In genomic region chr7:98378210-98378819, GRCh38 we compare ENCODE assay signal across 22 cellular contexts. TPM values are rescaled to one million over a fixed set of nuclear protein-coding genes. Genes with fewer than 3 reads are reported as not detected.
A peak's percentile ranks its signal among the peaks of the same experiment; 100 is the strongest.
DNase-seq lines count a peak whose midpoint lies in the region; ATAC-seq, FAIRE-seq and TF ChIP-seq lines count a peak whose summit lies in the region.
"Had no signal": no experiment of that assay in that cellular context is flagged by ENCODE, and none has a peak within 500 bp of the region (broad histone marks: within the 10 kb centered on the region; RNA-seq: fewer than 3 reads in every experiment).

No MANE protein-coding gene starts in this region.

- peaks cover 17% of the 10 kb centered on the region for H3K79me2 ChIP-seq in HepG2 (ENCODE audit: insufficient read depth, low read length)

- 60% methylated on average over 8 of the region's 9 CpGs for WGBS in right lobe of liver (ENCODE audit: insufficient coverage, low coverage, low lambda C conversion rate, missing lambda C conversion rate)
- 86% methylated on average over 8 of the region's 9 CpGs for WGBS in HepG2 (ENCODE audit: low lambda C conversion rate)
- WGBS in body of pancreas, 2 donors = 56% methylated on average over 9 of the region's 9 CpGs

- no peak overlapping the region for H2AFZ ChIP-seq in HepG2 (ENCODE audit: low read length)

- intact Hi-C loops in right lobe of liver (cut with DNase I) (no loop called here), HepG2 (cut with micrococcal nuclease; ENCODE audit: unreplicated experiment) (no loop called here), body of pancreas (cut with DNase I) (no loop called here), left colon (cut with DNase I, micrococcal nuclease) (no loop called here)

- no peaks in the 10 kb centered on the region for H3K4me1 ChIP-seq in right lobe of liver
- peaks cover 13% of the 10 kb centered on the region for H3K4me1 ChIP-seq in HepG2 (ENCODE audit: insufficient read depth, low read length)
- peaks cover 4% of the 10 kb centered on the region for H3K4me1 ChIP-seq in body of pancreas

- H3K27me3 Mint-ChIP-seq in osteocyte (ENCODE audit: unreplicated experiment) (no peaks in the 10 kb centered on the region), immature natural killer cell (ENCODE audit: low read depth in 3 of 3) (peaks cover 0 to 5% (median 0%) of the 10 kb centered on the region in 3 donors)

- CTCF ChIA-PET in HepG2 (lab: Yijun Ruan, JAX; ENCODE audit: low intra/inter-chr PET ratio, low total read pairs) = no interaction called here

- TF ChIP-seq CTCF in right lobe of liver (IDR thresholded peaks at IDR 0.05) (no peak), HepG2 (CRISPR knock-in tag; IDR thresholded peaks at IDR 0.05) (no peak), bronchial epithelial cell (IDR thresholded peaks at IDR 0.05; ENCODE audit: insufficient read depth, low read length, severe bottlenecking) (no peak), osteocyte (IDR thresholded peaks at IDR 0.05) (no peak), body of pancreas (IDR thresholded peaks at IDR 0.05) (no peak)

- H3K36me3 ChIP-seq in right lobe of liver (no peaks in the 10 kb centered on the region), HepG2 (replicated peaks in 1 of 2; ENCODE audit: control insufficient read depth in 1 of 2, insufficient read depth in 2 of 2, low read length in 2 of 2) (no peaks in the 10 kb centered on the region; a peak in 1 of 5 replicates), bronchial epithelial cell (ENCODE audit: control insufficient read depth, insufficient read depth, low read length) (peaks cover 3% of the 10 kb centered on the region), body of pancreas (replicated peaks in 1 of 2; ENCODE audit: insufficient read depth in 1 of 2, low read depth in 2 of 2) (no peaks in the 10 kb centered on the region)
- H3K36me3 ChIP-seq: MG63 had no signal

- DNase-seq in right lobe of liver = peak in 1 of 3 donors; percentile 24
- no peak for DNase-seq in HepG2 (ENCODE audit: low spot score)
- DNase-seq in bronchial epithelial cell (ENCODE audit: low read depth) = no peak
- no peak for DNase-seq in osteocyte (ENCODE audit: extremely low spot score, unreplicated experiment)
- no peak for DNase-seq in immature natural killer cell
- DNase-seq in body of pancreas = no peak
- no peak for DNase-seq in NCI-H345 (lab: John Stamatoyannopoulos, UW)
- no peak for DNase-seq in left colon
- DNase-seq: 8988T, AML-193, C1 segment of cervical spinal cord, GF-D8, Kasumi-1, MG63, NCI-H1092, NCI-H1436, NCI-H1930, NCI-H524 treated with DMSO at 0.1 percent for 48 hours, NCI-H82, OCI-M1, SHP77 had no signal

- H3K36me3 Mint-ChIP-seq in osteocyte (ENCODE audit: unreplicated experiment) = no peaks in the 10 kb centered on the region
- H3K36me3 Mint-ChIP-seq in immature natural killer cell = no peaks in the 10 kb centered on the region

- no peaks in the 10 kb centered on the region for H3K9me3 ChIP-seq in right lobe of liver
- no peaks in the 10 kb centered on the region for H3K9me3 ChIP-seq in HepG2 (ENCODE audit: low read length)
- H3K9me3 ChIP-seq in body of pancreas = no peaks in the 10 kb centered on the region
- H3K9me3 ChIP-seq: MG63 had no signal

- H3K4me3 ChIP-seq in right lobe of liver (no peak overlapping the region), HepG2 (replicated peaks in 1 of 3; ENCODE audit: insufficient read depth in 1 of 3, low read depth in 2 of 3, low read length in 3 of 3) (no peak overlapping the region), bronchial epithelial cell (ENCODE audit: low read depth, low read length) (no peak overlapping the region), body of pancreas (no peak overlapping the region)
- H3K4me3 ChIP-seq: MG63 had no signal

- H3K27ac Mint-ChIP-seq in osteocyte (ENCODE audit: unreplicated experiment) (peak overlapping the region; percentile 2), immature natural killer cell (no peak overlapping the region)

- H3K27ac ChIP-seq in right lobe of liver (no peak overlapping the region), HepG2 (ENCODE audit: extremely low read length, insufficient read depth, low read length) (no peak overlapping the region), body of pancreas (no peak overlapping the region)

- TF ChIP-seq EP300 in HepG2 (IDR thresholded peaks at IDR 0.05; ENCODE audit: low read depth in 2 of 2, low read length in 2 of 2) (no peak), HepG2 (CRISPR knock-in tag; IDR thresholded peaks at IDR 0.05; ENCODE audit: borderline replicate concordance) (no peak)

- H3K4me3 Mint-ChIP-seq in osteocyte (ENCODE audit: unreplicated experiment) (no peak overlapping the region), immature natural killer cell (no peak overlapping the region)

- H3K4me1 Mint-ChIP-seq in osteocyte (ENCODE audit: unreplicated experiment) (peaks cover 14% of the 10 kb centered on the region), immature natural killer cell (no peaks in the 10 kb centered on the region)

- 0 out of 2 replicates have a peak, but pooled peaks cover 2% of the 10 kb centered on the region for H4K20me1 ChIP-seq in HepG2 (ENCODE audit: insufficient read depth, low read length)

- no peaks in the 10 kb centered on the region for H3K27me3 ChIP-seq in right lobe of liver
- H3K27me3 ChIP-seq in HepG2 (ENCODE audit: control insufficient read depth in 1 of 2, insufficient read depth in 2 of 2, low read length in 2 of 2) = no peaks in the 10 kb centered on the region
- H3K27me3 ChIP-seq in bronchial epithelial cell (ENCODE audit: control insufficient read depth, insufficient read depth, low read length) = no peaks in the 10 kb centered on the region
- H3K27me3 ChIP-seq in body of pancreas = no peaks in the 10 kb centered on the region
- H3K27me3 ChIP-seq: MG63 had no signal

- FAIRE-seq in HepG2 (lab: Jason Lieb, UNC) (no peak), bronchial epithelial cell (lab: Jason Lieb, UNC) (peak; percentile 40)
- FAIRE-seq: H54 had no signal

- no peaks in the 10 kb centered on the region for H3K9me3 Mint-ChIP-seq in osteocyte (ENCODE audit: unreplicated experiment)
- H3K9me3 Mint-ChIP-seq in immature natural killer cell = no peaks in the 10 kb centered on the region

- ATAC-seq in right lobe of liver (peak; percentile 36 to 78 (median 53)), HepG2 (no peak), body of pancreas (no peak), left colon (no peak)

- TF ChIP-seq POLR2A in right lobe of liver (IDR thresholded peaks at IDR 0.05) (no peak), HepG2 (IDR thresholded peaks at IDR 0.05; ENCODE audit: insufficient read depth in 1 of 2, low read depth in 2 of 2, low read length in 2 of 2) (no peak), body of pancreas (IDR thresholded peaks at IDR 0.05) (no peak)

- H3K9ac ChIP-seq in HepG2 (ENCODE audit: insufficient read depth, low read depth, low read length) = no peak overlapping the region

- no peak for TF ChIP-seq RAD21 in HepG2 (CRISPR knock-in tag; IDR thresholded peaks at IDR 0.05)

- in situ Hi-C loops in HepG2 (cut with HindIII; ENCODE audit: extremely low pct_ligation_motif_present, low pct_unique_long_range_greater_than_20kb) = no loop called here

- H3K4me2 ChIP-seq in HepG2 (ENCODE audit: low read depth, low read length) = no peak overlapping the region

- BruUV-seq in HepG2 (replicated peaks; lab: Mats Ljungman, UMichigan) = no TSS peak

- POLR2A ChIA-PET in HepG2 (lab: Yijun Ruan, JAX) = no interaction called here

TF ChIP-seq in HepG2, 621 proteins besides CTCF, POLR2A, EP300 and RAD21 (continues in another document):
- TF ChIP-seq ZBTB42 (CRISPR knock-in tag; IDR thresholded peaks at IDR 0.05) (no peak), SP140L (CRISPR knock-in tag; IDR thresholded peaks at IDR 0.05; ENCODE audit: borderline replicate concordance) (no peak), MYC (CRISPR knock-in tag; IDR thresholded peaks at IDR 0.05; ENCODE audit: borderline replicate concordance) (no peak)

RNA-seq across cellular contexts. Expression of gene BAIAP2L1, which starts 22.6 kb away (rescaled TPM):
- total RNA-seq in right lobe of liver = 10 to 100 TPM in 5 of 6 experiments, 1 to 10 TPM in 1; 9.1 to 29.5 (median 25.2) TPM
- total RNA-seq in HepG2 (2016; rRNA removed; fragmentation: Illumina TruSeq; extraction: Trizol) = 13.0 and 13.7 TPM in 2 replicates
- 5.5 and 6.3 TPM in 2 replicates for total RNA-seq in HepG2 (2016; cell fraction: cytosol; rRNA removed; fragmentation: Illumina TruSeq; extraction: Trizol; ENCODE audit: low read depth)
- 11.1 and 13.2 TPM in 2 replicates for total RNA-seq in HepG2 (2016; cell fraction: insoluble cytoplasmic fraction; rRNA removed; fragmentation: Illumina TruSeq; extraction: Trizol)
- total RNA-seq in HepG2 (2016; cell fraction: membrane; rRNA removed; fragmentation: Illumina TruSeq; extraction: Trizol) = 11.9 and 12.9 TPM in 2 replicates
- total RNA-seq in HepG2 (2016; cell fraction: nucleus; rRNA removed; fragmentation: Illumina TruSeq; extraction: Trizol) = 8.6 and 9.2 TPM in 2 replicates
- 21.5 and 23.3 TPM in 2 replicates for polyA plus RNA-seq in HepG2 (2011; rRNA removed)
- 15.8 and 16.8 TPM in 2 replicates for polyA plus RNA-seq in HepG2 (2011; cell fraction: cytosol; rRNA removed)
- 13.8 and 18.8 TPM in 2 replicates for polyA plus RNA-seq in HepG2 (2011; cell fraction: nucleus; rRNA removed)
- 21.3 and 25.8 TPM in 2 replicates for polyA plus RNA-seq in HepG2 (2012)
- 11.6 and 12.1 TPM in 2 replicates for polyA plus RNA-seq in HepG2 (2016; cell fraction: cytosol; fragmentation: Illumina TruSeq; extraction: Trizol; ENCODE audit: low read depth)
- polyA plus RNA-seq in HepG2 (2016; cell fraction: insoluble cytoplasmic fraction; fragmentation: Illumina TruSeq; extraction: Trizol; ENCODE audit: low read depth) = 20.8 and 27.2 TPM in 2 replicates
- polyA plus RNA-seq in HepG2 (2016; cell fraction: membrane; fragmentation: Illumina TruSeq; extraction: Trizol; ENCODE audit: low read depth) = 17.6 and 17.7 TPM in 2 replicates
- polyA plus RNA-seq in HepG2 (2016; cell fraction: nucleus; fragmentation: Illumina TruSeq; extraction: Trizol; ENCODE audit: insufficient read depth, low read depth) = 18.6 and 20.4 TPM in 2 replicates
- 16.5 and 17.8 TPM in 2 replicates for polyA minus RNA-seq in HepG2 (2011; rRNA and poly(A)+ RNA removed; ENCODE audit: low replicate concordance)
- 10.0 and 14.2 TPM in 2 replicates for polyA minus RNA-seq in HepG2 (2011; cell fraction: cytosol; rRNA and poly(A)+ RNA removed)
- 15.8 and 24.1 TPM in 2 replicates for polyA minus RNA-seq in HepG2 (2011; cell fraction: nucleus; rRNA and poly(A)+ RNA removed)
- 19.7 and 22.4 TPM in 2 replicates for total RNA-seq in bronchial epithelial cell
- 8.6 and 10.9 TPM in 2 replicates for total RNA-seq in osteocyte
- under 1 TPM; 0.24 to 0.29 (median 0.28) TPM for polyA plus RNA-seq in immature natural killer cell
- total RNA-seq in body of pancreas = 10 to 100 TPM; 15.8 to 23.1 TPM
- 10 to 100 TPM; 67.2 to 70.9 TPM for total RNA-seq in left colon

Comparison
In these comparisons a context has a peak if more than half of its experiments do, and no peak if none do; other contexts are left out.
1. ATAC-seq: peak in right lobe of liver (4 of 4); none in HepG2 (single experiment), body of pancreas (single experiment) and left colon (single experiment).